ENCODE assay signal across 12 cellular contexts in genomic region chr7:132742152-132742551, GRCh38.
DNase-seq lines count a peak whose midpoint lies in the region; ATAC-seq and TF ChIP-seq lines count a peak whose summit lies in the region.
"Had no signal": no experiment of that assay in that cellular context is flagged by ENCODE, and none has a peak within 500 bp of the region (broad histone marks: within the 10 kb centered on the region; RNA-seq: fewer than 3 reads in every experiment).

No MANE protein-coding gene starts in this region.

- H3F3A ChIP-seq in PC-3 (ENCODE audit: low read length, unreplicated experiment): no peaks in the 10 kb centered on the region

- peaks cover 18% of the 10 kb centered on the region for H3K4me1 ChIP-seq in PC-3 (ENCODE audit: insufficient read depth, low read length)

- ATAC-seq in PC-3: no peak
- no peak for ATAC-seq in GM21360 (IDR thresholded peaks at IDR 0.05; ENCODE audit: unreplicated experiment)
- ATAC-seq in HG02885 (IDR thresholded peaks at IDR 0.05; ENCODE audit: poor library complexity, unreplicated experiment): no peak

- H3K4me2 ChIP-seq in PC-3 (ENCODE audit: low read length): no peak overlapping the region

- POLR2A ChIA-PET in PC-3 (lab: Charles Lee; ENCODE audit: unreplicated experiment): interaction anchor here (0.6 kb wide), 1 partner anchor 15 kb away, joined by 3 read pairs; no protein-coding TSS in a partner anchor

- no peak for TF ChIP-seq CTCF in Calu3 (IDR thresholded peaks at IDR 0.05; ENCODE audit: unreplicated experiment)
- TF ChIP-seq CTCF in PC-3 (conservative IDR thresholded peaks at IDR 0.05; ENCODE audit: low read depth, low read length): no peak

- no peak overlapping the region for H3K9ac ChIP-seq in PC-3 (ENCODE audit: low read length)

- H3K4me3 Mint-ChIP-seq in Calu3 (ENCODE audit: low read depth, unreplicated experiment): no peak overlapping the region
- H3K4me3 Mint-ChIP-seq: activated CD4-positive, alpha-beta memory T cell treated with anti-CD3 and anti-CD28 coated beads for 36 hours had no signal

- no TSS peak for BruUV-seq in Calu3 (replicated peaks; lab: Mats Ljungman, UMichigan)
- no TSS peak for BruUV-seq in PC-3 (replicated peaks; lab: Mats Ljungman, UMichigan)

- no peak overlapping the region for H3K27ac Mint-ChIP-seq in Calu3 (ENCODE audit: unreplicated experiment)
- H3K27ac Mint-ChIP-seq: activated CD4-positive, alpha-beta memory T cell treated with anti-CD3 and anti-CD28 coated beads for 36 hours had no signal

- peaks cover 12% of the 10 kb centered on the region for H3K4me1 Mint-ChIP-seq in Calu3 (ENCODE audit: low read depth, unreplicated experiment)

- H3K27me3 ChIP-seq in PC-3 (ENCODE audit: low read length): no peaks in the 10 kb centered on the region

- no peaks in the 10 kb centered on the region for H3K9me2 ChIP-seq in PC-3 (replicated peaks; ENCODE audit: low read length)

- no peaks in the 10 kb centered on the region for H3K9me3 ChIP-seq in PC-3 (ENCODE audit: low read length)

- no peaks in the 10 kb centered on the region for H3K36me3 Mint-ChIP-seq in Calu3 (ENCODE audit: insufficient read depth, unreplicated experiment)
- H3K36me3 Mint-ChIP-seq: activated CD4-positive, alpha-beta memory T cell treated with anti-CD3 and anti-CD28 coated beads for 36 hours had no signal

- H3K79me2 ChIP-seq in PC-3 (ENCODE audit: low read length): no peaks in the 10 kb centered on the region

- H4K20me1 ChIP-seq in PC-3 (ENCODE audit: low read length): no peaks in the 10 kb centered on the region

- peaks cover 68% of the 10 kb centered on the region for H3K27me3 Mint-ChIP-seq in Calu3 (ENCODE audit: unreplicated experiment)

- DNase-seq in Calu3 (peak; percentile 9), PC-3 (peak; percentile 38), fibroblast of gingiva (ENCODE audit: low read depth) (peak; percentile 63), posterior vena cava (ENCODE audit: low spot score) (peak; percentile 84), NCI-H2171 treated with DMSO at 0.1 percent for 48 hours (lab: John Stamatoyannopoulos, UW) (no peak)
- no peak for DNase-seq in activated CD4-positive, alpha-beta T cell treated with anti-CD3 and anti-CD28 coated beads for 48 hours
- DNase-seq: activated CD4-positive, alpha-beta memory T cell treated with anti-CD3 and anti-CD28 coated beads for 36 hours; activated naive CD4-positive, alpha-beta T cell; effector CD4-positive, alpha-beta T cell; NCI-H510A had no signal

- intact Hi-C loops in Calu3 (cut with micrococcal nuclease; ENCODE audit: unreplicated experiment) (no loop called here), PC-3 (cut with micrococcal nuclease) (no loop called here), posterior vena cava (cut with DNase I) (no loop called here)

- no peak overlapping the region for H3K4me3 ChIP-seq in PC-3 (ENCODE audit: low read length)

- H3K9me3 Mint-ChIP-seq in Calu3 (ENCODE audit: low read depth, unreplicated experiment): peaks cover 7% of the 10 kb centered on the region

- H3K36me3 ChIP-seq in PC-3 (ENCODE audit: low read depth, low read length): no peaks in the 10 kb centered on the region

- CTCF ChIA-PET in Calu3 (lab: Charles Lee): no interaction called here
- CTCF ChIA-PET in PC-3 (lab: Charles Lee): no interaction called here

- H3K27ac ChIP-seq in PC-3 (ENCODE audit: low read length): no peak overlapping the region

- no peak overlapping the region for H2AFZ ChIP-seq in PC-3 (ENCODE audit: low read length)

Comparison
In these comparisons a context has a peak if more than half of its experiments do, and no peak if none do; other contexts are left out.
1. DNase-seq: peak in Calu3 (single experiment), PC-3 (single experiment), fibroblast of gingiva (single experiment) and posterior vena cava (single experiment); none in NCI-H2171 treated with DMSO at 0.1 percent for 48 hours (single experiment) and activated CD4-positive, alpha-beta T cell treated with anti-CD3 and anti-CD28 coated beads for 48 hours (single experiment).